ENCODE assay signal across 8 cellular contexts in genomic region chr1:164786980-164787833, GRCh38.
DNase-seq lines count a peak whose midpoint lies in the region; ATAC-seq and TF ChIP-seq lines count a peak whose summit lies in the region.

No MANE protein-coding gene starts in this region.

- H3K27me3 ChIP-seq in IMR-90 (ENCODE audit: control insufficient read depth, insufficient read depth, low read length), result no peaks in the 10 kb centered on the region
- no peaks in the 10 kb centered on the region for H3K27me3 ChIP-seq in PC-3 (ENCODE audit: low read length)

- POLR2A ChIA-PET in IMR-90 (lab: Charles Lee; ENCODE audit: unreplicated experiment) (no interaction called here), PC-3 (lab: Charles Lee; ENCODE audit: unreplicated experiment) (interaction anchor here (0.5 to 0.6 kb wide), 2 partner anchors 185 to 1471 kb away, joined by 3 read pairs; no protein-coding TSS in a partner anchor)

- dilution Hi-C loops in IMR-90 (cut with HindIII; ENCODE audit: low sequenced_read_pairs, unreplicated experiment), result no loop called here

- H2BK120ac ChIP-seq in IMR-90 (ENCODE audit: low read depth, low read length), result peak overlapping the region; percentile 88

- H3K4me2 ChIP-seq in IMR-90 (ENCODE audit: low read depth, low read length) (no peak overlapping the region), PC-3 (ENCODE audit: low read length) (peak overlapping the region; percentile 15; the same call in 1 of the 2 replicates)

- in situ Hi-C loops in IMR-90 (cut with MboI; ENCODE audit: low sequenced_read_pairs), result loop anchor here (10.0 kb wide), 2 partner anchors 172 to 222 kb away; no protein-coding TSS in a partner anchor

- no peaks in the 10 kb centered on the region for H3K9me3 Mint-ChIP-seq in natural killer cell treated with Interleukin-12 subunit alpha and Interleukin-12 subunit beta and Interleukin-15 and Interleukin-18, amount 100 ng/mL, for 72 hours
- H3K9me3 Mint-ChIP-seq in stimulated activated naive CD8-positive, alpha-beta T cell treated with anti-CD3 and anti-CD28 coated beads, Interleukin-15, amount 100 ng/mL, for 72 hours, result no peaks in the 10 kb centered on the region

- H2AK5ac ChIP-seq in IMR-90 (ENCODE audit: low read depth, low read length), result 0 out of 2 replicates have a peak overlapping the region, but pooled peaks have one; percentile 48

- peaks cover 5 to 14% of the 10 kb centered on the region in 2 experiments; a peak in 2 of 4 replicates for H3K79me1 ChIP-seq in IMR-90 (ENCODE audit: low read depth in 1 of 2, low read length in 2 of 2)

- peak overlapping the region; percentile 40; the same call in 1 of the 2 replicates for H4K91ac ChIP-seq in IMR-90 (ENCODE audit: insufficient read depth, low read depth, low read length)

- H3K27ac ChIP-seq in IMR-90 (ENCODE audit: insufficient read depth, low read length) (no peak overlapping the region), PC-3 (ENCODE audit: low read length) (no peak overlapping the region)

- H3K79me2 ChIP-seq in PC-3 (ENCODE audit: low read length), result no peaks in the 10 kb centered on the region

- H3K9me3 ChIP-seq in IMR-90 (ENCODE audit: control insufficient read depth, insufficient read depth, low read length), result no peaks in the 10 kb centered on the region
- H3K9me3 ChIP-seq in PC-3 (ENCODE audit: low read length), result no peaks in the 10 kb centered on the region

- peak overlapping the region; percentile 62 for H2AK9ac ChIP-seq in IMR-90 (replicated peaks; ENCODE audit: low read depth, low read length, poor library complexity)

- no peaks in the 10 kb centered on the region for H3K9me2 ChIP-seq in PC-3 (replicated peaks; ENCODE audit: low read length)

- no peak for TF ChIP-seq POLR2A in IMR-90 (IDR thresholded peaks at IDR 0.05; ENCODE audit: low read depth, low read length)

- H2AFZ ChIP-seq in IMR-90 (replicated peaks; ENCODE audit: low read length, poor library complexity) (peak overlapping the region; percentile 76), PC-3 (ENCODE audit: low read length) (peak overlapping the region; percentile 57)

- no peak overlapping the region for H4K8ac ChIP-seq in IMR-90 (ENCODE audit: low read depth in 2 of 2, low read length in 2 of 2)

- no peaks in the 10 kb centered on the region for H4K20me1 ChIP-seq in IMR-90 (ENCODE audit: insufficient read depth, low read length)
- H4K20me1 ChIP-seq in PC-3 (ENCODE audit: low read length), result no peaks in the 10 kb centered on the region

- 0% methylated on average over 2 of the region's 10 CpGs; no CpG with 5 or more reads in 1 of the 2 experiments for WGBS in IMR-90 (ENCODE audit: extremely low coverage in 2 of 2, insufficient read length in 1 of 2), 2 experiments

- peaks cover 3% of the 10 kb centered on the region; the same call in 1 of the 2 replicates for H3K9me1 ChIP-seq in IMR-90 (ENCODE audit: insufficient read depth, low read length)

- no peak overlapping the region for H3K4me3 Mint-ChIP-seq in natural killer cell treated with Interleukin-12 subunit alpha and Interleukin-12 subunit beta and Interleukin-15 and Interleukin-18, amount 100 ng/mL, for 72 hours
- no peak overlapping the region for H3K4me3 Mint-ChIP-seq in stimulated activated naive CD8-positive, alpha-beta T cell treated with anti-CD3 and anti-CD28 coated beads, Interleukin-15, amount 100 ng/mL, for 72 hours

- no peaks in the 10 kb centered on the region for H3F3A ChIP-seq in PC-3 (ENCODE audit: low read length, unreplicated experiment)

- intact Hi-C loops in IMR-90 (cut with micrococcal nuclease) (loop anchor here (1.0 to 5.0 kb wide), 9 partner anchors 39 to 1375 kb away; no protein-coding TSS in a partner anchor), PC-3 (cut with micrococcal nuclease) (loop anchor here (1.0 to 5.0 kb wide), 6 partner anchors 15 to 1250 kb away; no protein-coding TSS in a partner anchor)

- H3K4me3 ChIP-seq in IMR-90 (ENCODE audit: insufficient read depth, low read depth, low read length) (no peak overlapping the region), PC-3 (ENCODE audit: low read length) (no peak overlapping the region)

- H3K36me3 Mint-ChIP-seq in natural killer cell treated with Interleukin-12 subunit alpha and Interleukin-12 subunit beta and Interleukin-15 and Interleukin-18, amount 100 ng/mL, for 72 hours, result no peaks in the 10 kb centered on the region

- CTCF ChIA-PET in IMR-90 (lab: Yijun Ruan, JAX), result interaction anchor here (0.5 to 1.7 kb wide), 10 partner anchors 9 to 348 kb away, joined by 3 to 8 read pairs (median 4); no protein-coding TSS in a partner anchor
- CTCF ChIA-PET in PC-3 (lab: Charles Lee), result interaction anchor here (0.7 to 1.5 kb wide), 4 partner anchors 114 to 285 kb away, joined by 3 to 8 read pairs (median 4); partner anchors contain the start of gene PBX1

- H4K5ac ChIP-seq in IMR-90 (ENCODE audit: low read depth, low read length), result no peak overlapping the region

- H3K23ac ChIP-seq in IMR-90 (ENCODE audit: low read depth, low read length), result no peak overlapping the region; the same call in 1 of the 2 replicates

- peak; percentile 95 for ATAC-seq in GM21619 (IDR thresholded peaks at IDR 0.05; ENCODE audit: unreplicated experiment)
- ATAC-seq in IMR-90 (ENCODE audit: low read depth), result peak; percentile 92
- peak; percentile 98 for ATAC-seq in PC-3
- ATAC-seq in natural killer cell treated with Interleukin-12 subunit alpha and Interleukin-12 subunit beta and Interleukin-15 and Interleukin-18, amount 100 ng/mL, for 72 hours, result peak; percentile 84 to 89
- peak; percentile 79 for ATAC-seq in stimulated activated naive CD8-positive, alpha-beta T cell treated with anti-CD3 and anti-CD28 coated beads, Interleukin-15, amount 100 ng/mL, for 72 hours

- BruUV-seq in IMR-90 (replicated peaks; lab: Mats Ljungman, UMichigan), result no TSS peak
- no TSS peak for BruUV-seq in PC-3 (replicated peaks; lab: Mats Ljungman, UMichigan)

- TF ChIP-seq RAD21 in IMR-90 (IDR thresholded peaks at IDR 0.05; ENCODE audit: low read length), result peak; percentile 99

- H3K36me3 ChIP-seq in IMR-90 (ENCODE audit: control insufficient read depth, insufficient read depth, low read length) (peaks cover 2% of the 10 kb centered on the region; the same call in 1 of the 2 replicates), PC-3 (ENCODE audit: low read depth, low read length) (no peaks in the 10 kb centered on the region)

- H3K9ac ChIP-seq in IMR-90 (ENCODE audit: low read depth, low read length), result no peak overlapping the region
- no peak overlapping the region for H3K9ac ChIP-seq in PC-3 (ENCODE audit: low read length)

- H3K56ac ChIP-seq in IMR-90 (ENCODE audit: extremely low read depth, insufficient read depth, low read length), result no peak overlapping the region

- peak overlapping the region; percentile 67; the same call in 1 of the 2 replicates for H3K4ac ChIP-seq in IMR-90 (ENCODE audit: low read depth, low read length)

- no peak overlapping the region for H2BK5ac ChIP-seq in IMR-90 (ENCODE audit: low read depth, low read length, poor library complexity, severe bottlenecking)

- TF ChIP-seq CTCF in IMR-90 (conservative IDR thresholded peaks at IDR 0.05; ENCODE audit: low read depth, low read length) (peak; percentile 94), PC-3 (conservative IDR thresholded peaks at IDR 0.05; ENCODE audit: low read depth, low read length) (peak; percentile 97)

- H3K4me1 ChIP-seq in IMR-90 (ENCODE audit: control insufficient read depth, insufficient read depth, low read length) (peaks cover 6% of the 10 kb centered on the region; the same call in 1 of the 2 replicates), PC-3 (ENCODE audit: insufficient read depth, low read length) (peaks cover 4% of the 10 kb centered on the region; the same call in 1 of the 2 replicates)

- H3K4me1 Mint-ChIP-seq in natural killer cell treated with Interleukin-12 subunit alpha and Interleukin-12 subunit beta and Interleukin-15 and Interleukin-18, amount 100 ng/mL, for 72 hours (ENCODE audit: low read depth in 2 of 2), result peaks cover 0 to 5% of the 10 kb centered on the region in 2 donors
- no peaks in the 10 kb centered on the region for H3K4me1 Mint-ChIP-seq in stimulated activated naive CD8-positive, alpha-beta T cell treated with anti-CD3 and anti-CD28 coated beads, Interleukin-15, amount 100 ng/mL, for 72 hours

- H3K18ac ChIP-seq in IMR-90 (ENCODE audit: low read depth, low read length), result no peak overlapping the region

- peaks cover 45 to 67% of the 10 kb centered on the region in 2 donors for H3K27me3 Mint-ChIP-seq in natural killer cell treated with Interleukin-12 subunit alpha and Interleukin-12 subunit beta and Interleukin-15 and Interleukin-18, amount 100 ng/mL, for 72 hours
- peaks cover 19% of the 10 kb centered on the region for H3K27me3 Mint-ChIP-seq in stimulated activated naive CD8-positive, alpha-beta T cell treated with anti-CD3 and anti-CD28 coated beads, Interleukin-15, amount 100 ng/mL, for 72 hours

- peak overlapping the region; percentile 80; the same call in 1 of the 2 replicates for H3K14ac ChIP-seq in IMR-90 (replicated peaks; ENCODE audit: low read depth, low read length)

- DNase-seq in DMS79 treated with DMSO at 0.1 percent for 48 hours (lab: John Stamatoyannopoulos, UW), result peak; percentile 89
- DNase-seq in IMR-90, result peak; percentile 75
- DNase-seq in PC-3, result peak; percentile 93
- DNase-seq in activated T-cell treated with anti-CD3 and anti-CD28 coated beads, Interleukin-2, amount 50 U/mL, for 48 hours, result peak; percentile 69 to 76
- peak; percentile 80 for DNase-seq in fibroblast of peridontal ligament (ENCODE audit: extremely low read depth)
- peak; percentile 79 for DNase-seq in natural killer cell treated with Interleukin-12 subunit alpha and Interleukin-12 subunit beta and Interleukin-15 and Interleukin-18, amount 100 ng/mL, for 72 hours (ENCODE audit: low spot score)
- DNase-seq in stimulated activated naive CD8-positive, alpha-beta T cell treated with anti-CD3 and anti-CD28 coated beads, Interleukin-15, amount 100 ng/mL, for 72 hours, result peak; percentile 50 to 55

- peak overlapping the region; percentile 84; the same call in 1 of the 3 replicates for H2BK15ac ChIP-seq in IMR-90 (ENCODE audit: low read depth, low read length)

- peak overlapping the region; percentile 82 for H2BK20ac ChIP-seq in IMR-90 (ENCODE audit: low read depth, low read length)

- H3K27ac Mint-ChIP-seq in natural killer cell treated with Interleukin-12 subunit alpha and Interleukin-12 subunit beta and Interleukin-15 and Interleukin-18, amount 100 ng/mL, for 72 hours, result no peak overlapping the region
- H3K27ac Mint-ChIP-seq in stimulated activated naive CD8-positive, alpha-beta T cell treated with anti-CD3 and anti-CD28 coated beads, Interleukin-15, amount 100 ng/mL, for 72 hours, result peak overlapping the region in 1 of 2 donors; percentile 15

TF ChIP-seq in IMR-90, 13 proteins besides CTCF, POLR2A, EP300 and RAD21 (continues in another document):
- TF ChIP-seq FOS (IDR thresholded peaks at IDR 0.05; ENCODE audit: low read depth, low read length), result no peak
- peak; percentile 95 for TF ChIP-seq SMC3 (IDR thresholded peaks at IDR 0.05; ENCODE audit: low read depth, low read length)
- TF ChIP-seq MAFK (IDR thresholded peaks at IDR 0.05; ENCODE audit: low read depth, low read length), result no peak
- 0 out of 2 replicates have a peak, but pooled peaks have one; percentile 55 for TF ChIP-seq CHD1 (IDR thresholded peaks at IDR 0.05; ENCODE audit: low read depth, low read length)
- no peak for TF ChIP-seq BHLHE40 (IDR thresholded peaks at IDR 0.05; ENCODE audit: low read depth, low read length)
- TF ChIP-seq RCOR1 (IDR thresholded peaks at IDR 0.05; ENCODE audit: insufficient replicate concordance, low read length), result no peak
- TF ChIP-seq CEBPB (IDR thresholded peaks at IDR 0.05; ENCODE audit: low read depth, low read length), result no peak
